ENCODE assay signal across 23 cellular contexts in the genomic region with DNA sequence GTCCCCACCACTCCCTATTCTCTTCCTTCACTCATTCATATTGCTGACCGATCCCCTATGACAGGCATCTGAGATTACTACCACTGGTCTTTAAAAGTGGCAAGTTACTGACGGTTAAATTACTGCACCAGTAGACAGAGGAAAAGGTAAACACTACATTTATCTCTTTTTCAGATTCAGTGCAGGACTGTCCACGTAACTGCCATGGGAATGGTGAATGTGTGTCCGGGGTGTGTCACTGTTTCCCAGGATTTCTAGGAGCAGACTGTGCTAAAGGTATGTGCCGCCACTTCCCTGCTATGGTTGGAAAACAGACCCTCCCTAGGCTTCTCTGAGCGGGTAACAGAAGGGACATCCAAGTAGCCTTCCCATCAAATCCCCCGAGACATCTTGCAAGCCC.
"Had no signal": no experiment of that assay in that cellular context is flagged by ENCODE, and none has a peak within 500 bp of the region (broad histone marks: within the 10 kb centered on the region; RNA-seq: fewer than 3 reads in every experiment).

No MANE protein-coding gene starts in this region.

- ATAC-seq: left lobe of liver; natural killer cell treated with Interleukin-12 subunit alpha and Interleukin-12 subunit beta and Interleukin-15 and Interleukin-18, amount 100 ng/mL, for 72 hours; right cardiac atrium; stimulated activated effector memory CD8-positive, alpha-beta T cell treated with anti-CD3 and anti-CD28 coated beads, Interleukin-12 subunit alpha, Interleukin-12 subunit beta, amount 100 ng/mL, for 72 hours; stimulated activated naive CD8-positive, alpha-beta T cell treated with anti-CD3 and anti-CD28 coated beads, Interleukin-15, Interleukin-2, amounts not matched to agents 100 U/mL and 50 U/mL, for 24 hours had no signal

- H3K4me1 ChIP-seq: colonic mucosa, foreskin keratinocyte, suprapubic skin, thyroid gland, uterus had no signal

- H3K27ac ChIP-seq: colonic mucosa, foreskin keratinocyte, hepatocyte, pancreas, suprapubic skin, thyroid gland, upper lobe of left lung, uterus had no signal

- H3K9me3 ChIP-seq: colonic mucosa, pancreas, suprapubic skin, thyroid gland, upper lobe of left lung, uterus had no signal

- H3K4me3 ChIP-seq: colonic mucosa, hepatocyte, pancreas, smooth muscle cell, suprapubic skin, thyroid gland, upper lobe of left lung, uterus had no signal

- H3K36me3 ChIP-seq: colonic mucosa, pancreas, suprapubic skin, thyroid gland, upper lobe of left lung, uterus had no signal

- DNase-seq: colonic mucosa; effector CD4-positive, alpha-beta T cell; endodermal cell; erythroblast; head of caudate nucleus; kidney; mammary epithelial cell; occipital lobe; pancreas; right cardiac atrium; stimulated activated CD4-positive, alpha-beta T cell treated with anti-CD3 and anti-CD28 coated beads, Interleukin-4, amount 100 ng/mL, for 1 hour; stimulated activated CD8-positive, alpha-beta memory T cell treated with anti-CD3 and anti-CD28 coated beads, Interleukin-4, amount 100 ng/mL, for 48 hours; stimulated activated naive CD8-positive, alpha-beta T cell treated with anti-CD3 and anti-CD28 coated beads, Interleukin-15, Interleukin-2, amounts not matched to agents 100 U/mL and 50 U/mL, for 24 hours; thyroid gland; upper lobe of left lung; uterus had no signal

- H3K27me3 ChIP-seq: colonic mucosa, foreskin keratinocyte, hepatocyte, pancreas, suprapubic skin, thyroid gland, upper lobe of left lung, uterus had no signal
